ENCODE assay signal across 10 cellular contexts in the genomic region with DNA sequence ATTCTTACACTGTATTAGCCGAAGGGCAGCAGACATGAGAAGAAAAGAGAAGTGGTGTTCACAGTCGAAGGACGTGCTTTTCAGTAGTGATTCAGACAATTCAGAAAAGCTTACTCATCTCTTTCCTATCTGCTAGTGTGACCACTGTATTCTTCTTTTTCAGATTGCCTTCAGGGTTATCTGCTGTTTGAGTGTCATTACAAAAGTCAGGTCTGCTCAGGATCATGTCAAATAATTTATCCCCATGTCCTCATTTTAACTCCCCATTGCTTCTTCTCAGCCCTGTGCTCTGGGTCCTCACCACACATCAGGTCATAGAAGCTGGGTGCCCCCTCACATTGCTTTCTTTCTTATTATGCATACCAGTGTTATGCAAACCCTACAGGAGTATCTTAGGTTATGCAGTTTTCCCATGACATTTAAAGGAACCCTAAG.
DNase-seq lines count a peak whose midpoint lies in the region; ATAC-seq, FAIRE-seq and TF ChIP-seq lines count a peak whose summit lies in the region.
"Had no signal": no experiment of that assay in that cellular context is flagged by ENCODE, and none has a peak within 500 bp of the region (broad histone marks: within the 10 kb centered on the region; RNA-seq: fewer than 3 reads in every experiment).

No MANE protein-coding gene starts in this region.

- no TSS peak for BruUV-seq in K562 (replicated peaks; lab: Mats Ljungman, UMichigan)

- no peaks in the 10 kb centered on the region for H3K9me3 Mint-ChIP-seq in activated CD4-positive, alpha-beta memory T cell treated with anti-CD3 and anti-CD28 coated beads, Interleukin-2, amount 10 ng/mL, durations not matched to agents 7 days and 5 days

- no peak overlapping the region for H3K9ac ChIP-seq in K562 (ENCODE audit: insufficient read depth in 1 of 2, low read depth in 2 of 2, low read length in 2 of 2)

- FAIRE-seq in K562 (lab: Jason Lieb, UNC): no peak

- intact Hi-C loops in right cardiac atrium (cut with DNase I): no loop called here
- intact Hi-C loops in K562 (cut with micrococcal nuclease): no loop called here

- H3K4me2 ChIP-seq in K562 (ENCODE audit: insufficient read depth, low read length): no peak overlapping the region

- H3K4me1 ChIP-seq in right cardiac atrium (ENCODE audit: control insufficient read depth, insufficient read depth, low read length) (no peaks in the 10 kb centered on the region), right atrium auricular region (peaks cover 0 to 6% of the 10 kb centered on the region in 2 donors), K562 (replicated peaks in 1 of 2; ENCODE audit: control insufficient read depth in 2 of 2, insufficient read depth in 2 of 2, low read length in 2 of 2) (no peaks in the 10 kb centered on the region)
- H3K4me1 ChIP-seq: upper lobe of left lung had no signal

- ATAC-seq in right cardiac atrium (peak; percentile 48 to 78), HG03196 (IDR thresholded peaks at IDR 0.05; ENCODE audit: unreplicated experiment) (peak; percentile 92), K562 (no peak)

- H3K36me3 Mint-ChIP-seq in activated CD4-positive, alpha-beta memory T cell treated with anti-CD3 and anti-CD28 coated beads, Interleukin-2, amount 10 ng/mL, durations not matched to agents 7 days and 5 days (ENCODE audit: low read depth): no peaks in the 10 kb centered on the region

- POLR2A ChIA-PET in K562 (lab: Yijun Ruan, JAX): no interaction called here
- POLR2A ChIA-PET in activated CD4-positive, alpha-beta memory T cell treated with anti-CD3 and anti-CD28 coated beads, Interleukin-2, amount 10 ng/mL, durations not matched to agents 7 days and 5 days (lab: Charles Lee): no interaction called here

- H3K79me2 ChIP-seq in K562 (ENCODE audit: control insufficient read depth, insufficient read depth, low read length): no peaks in the 10 kb centered on the region

- no peak overlapping the region for H3K27ac Mint-ChIP-seq in activated CD4-positive, alpha-beta memory T cell treated with anti-CD3 and anti-CD28 coated beads, Interleukin-2, amount 10 ng/mL, durations not matched to agents 7 days and 5 days

- DNase-seq in right cardiac atrium (no peak), right atrium auricular region (ENCODE audit: low spot score) (no peak), K562 (ENCODE audit: extremely low read depth in 1 of 4, low spot score in 3 of 4) (no peak), NCI-H510A treated with DMSO at 0.1 percent for 48 hours (lab: John Stamatoyannopoulos, UW) (no peak), EL (no peak), mucosa of gallbladder (ENCODE audit: low spot score) (no peak)
- DNase-seq in activated CD4-positive, alpha-beta memory T cell treated with anti-CD3 and anti-CD28 coated beads, Interleukin-2, amount 10 ng/mL, durations not matched to agents 7 days and 5 days: no peak
- DNase-seq: upper lobe of left lung had no signal

- no peak overlapping the region for H3K4me3 Mint-ChIP-seq in activated CD4-positive, alpha-beta memory T cell treated with anti-CD3 and anti-CD28 coated beads, Interleukin-2, amount 10 ng/mL, durations not matched to agents 7 days and 5 days

- H3K4me3 ChIP-seq in right cardiac atrium (ENCODE audit: low read length) (no peak overlapping the region), right atrium auricular region (no peak overlapping the region), K562 (no peak overlapping the region)
- H3K4me3 ChIP-seq: upper lobe of left lung had no signal

- WGBS in right cardiac atrium: 21% methylated on average over 3 of the region's 3 CpGs
- WGBS in K562 (ENCODE audit: insufficient coverage, low coverage, missing lambda C conversion rate): 0% methylated on average over 3 of the region's 3 CpGs

- no peak overlapping the region for H2AFZ ChIP-seq in K562 (ENCODE audit: low read depth, low read length)

- no peak for TF ChIP-seq EP300 in K562 (IDR thresholded peaks at IDR 0.05; ENCODE audit: low read length)

- CTCF ChIA-PET in K562 (lab: Yijun Ruan, JAX; ENCODE audit: low intra/inter-chr PET ratio): no interaction called here
- CTCF ChIA-PET in activated CD4-positive, alpha-beta memory T cell treated with anti-CD3 and anti-CD28 coated beads, Interleukin-2, amount 10 ng/mL, durations not matched to agents 7 days and 5 days (lab: Charles Lee): interaction anchor here (0.6 to 0.7 kb wide), 2 partner anchors 15 to 418 kb away, joined by 3 read pairs; no protein-coding TSS in a partner anchor

- in situ Hi-C loops in K562 (cut with MboI): no loop called here

- H3K27me3 ChIP-seq in right cardiac atrium (ENCODE audit: control insufficient read depth, insufficient read depth): no peaks in the 10 kb centered on the region
- no peaks in the 10 kb centered on the region for H3K27me3 ChIP-seq in right atrium auricular region
- H3K27me3 ChIP-seq in K562 (ENCODE audit: control insufficient read depth in 2 of 2, insufficient read depth in 2 of 2, low read length in 2 of 2): no peaks in the 10 kb centered on the region
- H3K27me3 ChIP-seq: upper lobe of left lung had no signal

- H3K4me1 Mint-ChIP-seq in activated CD4-positive, alpha-beta memory T cell treated with anti-CD3 and anti-CD28 coated beads, Interleukin-2, amount 10 ng/mL, durations not matched to agents 7 days and 5 days: no peaks in the 10 kb centered on the region

- H3K9me1 ChIP-seq in K562 (ENCODE audit: control insufficient read depth, insufficient read depth, low read length): no peaks in the 10 kb centered on the region

- TF ChIP-seq POLR2A in K562 (conservative IDR thresholded peaks at IDR 0.05): no peak

- no peaks in the 10 kb centered on the region for H3K27me3 Mint-ChIP-seq in activated CD4-positive, alpha-beta memory T cell treated with anti-CD3 and anti-CD28 coated beads, Interleukin-2, amount 10 ng/mL, durations not matched to agents 7 days and 5 days

- H4K20me1 ChIP-seq in K562 (replicated peaks; ENCODE audit: control insufficient read depth, insufficient read depth, low read length): no peaks in the 10 kb centered on the region

- TF ChIP-seq CTCF in right atrium auricular region (IDR thresholded peaks at IDR 0.05) (no peak), K562 (IDR thresholded peaks at IDR 0.05 in 2 of 3, conservative IDR thresholded peaks at IDR 0.05 in 1 of 3; ENCODE audit: insufficient read depth in 2 of 3, low read depth in 1 of 3, low read length in 3 of 3) (no peak)

- TF ChIP-seq RAD21 in K562 (CRISPR knock-in tag; conservative IDR thresholded peaks at IDR 0.05 in 1 of 2, IDR thresholded peaks at IDR 0.05 in 1 of 2): no peak

- no peaks in the 10 kb centered on the region for H3K9me3 ChIP-seq in right cardiac atrium (ENCODE audit: control insufficient read depth, low read length)
- no peaks in the 10 kb centered on the region for H3K9me3 ChIP-seq in right atrium auricular region
- H3K9me3 ChIP-seq in K562 (replicated peaks; ENCODE audit: control insufficient read depth, insufficient read depth, low read depth, low read length): no peaks in the 10 kb centered on the region
- H3K9me3 ChIP-seq: upper lobe of left lung had no signal

- H3K27ac ChIP-seq in right cardiac atrium (ENCODE audit: low read length) (no peak overlapping the region), right atrium auricular region (no peak overlapping the region), K562 (ENCODE audit: extremely low read depth, low read depth, low read length) (no peak overlapping the region)
- H3K27ac ChIP-seq: upper lobe of left lung, VCaP had no signal

- H3K36me3 ChIP-seq in right atrium auricular region (no peaks in the 10 kb centered on the region), K562 (ENCODE audit: control insufficient read depth, insufficient read depth, low read length) (no peaks in the 10 kb centered on the region)
- H3K36me3 ChIP-seq: upper lobe of left lung had no signal

TF ChIP-seq in K562, 482 proteins besides CTCF, POLR2A, EP300 and RAD21 (continues in another document):
- no peak for TF ChIP-seq NCOA6 (IDR thresholded peaks at IDR 0.05)
- TF ChIP-seq, protein P1, sequence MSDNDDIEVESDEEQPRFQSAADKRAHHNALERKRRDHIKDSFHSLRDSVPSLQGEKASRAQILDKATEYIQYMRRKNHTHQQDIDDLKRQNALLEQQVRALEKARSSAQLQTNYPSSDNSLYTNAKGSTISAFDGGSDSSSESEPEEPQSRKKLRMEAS (CRISPR knock-in tag; IDR thresholded peaks at IDR 0.05): no peak
- TF ChIP-seq U2AF1 (optimal IDR thresholded peaks at IDR 0.05; ENCODE audit: low read depth, low read length): no peak
- TF ChIP-seq, protein P2, sequence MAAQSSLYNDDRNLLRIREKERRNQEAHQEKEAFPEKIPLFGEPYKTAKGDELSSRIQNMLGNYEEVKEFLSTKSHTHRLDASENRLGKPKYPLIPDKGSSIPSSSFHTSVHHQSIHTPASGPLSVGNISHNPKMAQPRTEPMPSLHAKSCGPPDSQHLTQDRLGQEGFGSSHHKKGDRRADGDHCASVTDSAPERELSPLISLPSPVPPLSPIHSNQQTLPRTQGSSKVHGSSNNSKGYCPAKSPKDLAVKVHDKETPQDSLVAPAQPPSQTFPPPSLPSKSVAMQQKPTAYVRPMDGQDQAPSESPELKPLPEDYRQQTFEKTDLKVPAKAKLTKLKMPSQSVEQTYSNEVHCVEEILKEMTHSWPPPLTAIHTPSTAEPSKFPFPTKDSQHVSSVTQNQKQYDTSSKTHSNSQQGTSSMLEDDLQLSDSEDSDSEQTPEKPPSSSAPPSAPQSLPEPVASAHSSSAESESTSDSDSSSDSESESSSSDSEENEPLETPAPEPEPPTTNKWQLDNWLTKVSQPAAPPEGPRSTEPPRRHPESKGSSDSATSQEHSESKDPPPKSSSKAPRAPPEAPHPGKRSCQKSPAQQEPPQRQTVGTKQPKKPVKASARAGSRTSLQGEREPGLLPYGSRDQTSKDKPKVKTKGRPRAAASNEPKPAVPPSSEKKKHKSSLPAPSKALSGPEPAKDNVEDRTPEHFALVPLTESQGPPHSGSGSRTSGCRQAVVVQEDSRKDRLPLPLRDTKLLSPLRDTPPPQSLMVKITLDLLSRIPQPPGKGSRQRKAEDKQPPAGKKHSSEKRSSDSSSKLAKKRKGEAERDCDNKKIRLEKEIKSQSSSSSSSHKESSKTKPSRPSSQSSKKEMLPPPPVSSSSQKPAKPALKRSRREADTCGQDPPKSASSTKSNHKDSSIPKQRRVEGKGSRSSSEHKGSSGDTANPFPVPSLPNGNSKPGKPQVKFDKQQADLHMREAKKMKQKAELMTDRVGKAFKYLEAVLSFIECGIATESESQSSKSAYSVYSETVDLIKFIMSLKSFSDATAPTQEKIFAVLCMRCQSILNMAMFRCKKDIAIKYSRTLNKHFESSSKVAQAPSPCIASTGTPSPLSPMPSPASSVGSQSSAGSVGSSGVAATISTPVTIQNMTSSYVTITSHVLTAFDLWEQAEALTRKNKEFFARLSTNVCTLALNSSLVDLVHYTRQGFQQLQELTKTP (IDR thresholded peaks at IDR 0.05; ENCODE audit: low read depth in 1 of 2, partially characterized antibody in 2 of 2): no peak
- peak; percentile 21; the same call in 1 of the 2 replicates for TF ChIP-seq ZNF316 (IDR thresholded peaks at IDR 0.05)
